ENCODE assay signal across 8 cellular contexts in the genomic region with DNA sequence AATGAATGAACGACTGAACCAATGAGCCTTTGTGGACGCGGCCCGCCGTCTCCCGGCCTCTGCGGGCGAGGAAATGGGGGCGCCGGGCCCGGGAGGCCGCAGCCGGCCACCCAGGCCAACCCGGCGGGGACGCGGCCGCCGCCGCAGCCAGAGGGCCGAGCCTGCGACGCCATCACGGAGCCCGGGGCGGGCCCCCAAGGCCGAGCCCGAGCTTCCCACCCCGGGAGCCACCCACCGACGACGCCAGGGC. TPM values are rescaled to one million over a fixed set of nuclear protein-coding genes. Genes with fewer than 3 reads are reported as not detected.
A peak's percentile ranks its signal among the peaks of the same experiment; 100 is the strongest.
DNase-seq lines count a peak whose midpoint lies in the region; ATAC-seq and TF ChIP-seq lines count a peak whose summit lies in the region.

No MANE protein-coding gene starts in this region.

- H3K4me1 ChIP-seq in RWPE2 (ENCODE audit: insufficient read depth, poor library complexity, severe bottlenecking) = peaks cover 2% of the 10 kb centered on the region
- H3K4me1 ChIP-seq in smooth muscle cell (ENCODE audit: low read depth) = peaks cover 7% of the 10 kb centered on the region

- H3K9me3 ChIP-seq in RWPE2 (ENCODE audit: severe bottlenecking) (no peaks in the 10 kb centered on the region), smooth muscle cell (replicated peaks; ENCODE audit: low read depth) (no peaks in the 10 kb centered on the region)

- ATAC-seq in GM19452 (IDR thresholded peaks at IDR 0.05; ENCODE audit: unreplicated experiment) (peak; percentile 23), RWPE2 (ENCODE audit: low read depth) (peak; percentile 11; the same call in 2 of the 3 replicates), HG02840 (IDR thresholded peaks at IDR 0.05; ENCODE audit: low FRiP score, unreplicated experiment) (no peak)

- H3K36me3 ChIP-seq in RWPE2 (ENCODE audit: low read depth) (peaks cover 42% of the 10 kb centered on the region), smooth muscle cell (ENCODE audit: low read depth) (peaks cover 6% of the 10 kb centered on the region)

- H3K4me3 ChIP-seq in RWPE2 (ENCODE audit: severe bottlenecking) (peak overlapping the region; percentile 96), fibroblast of villous mesenchyme (ENCODE audit: low read depth, low read length) (peak overlapping the region; percentile 89), smooth muscle cell (peak overlapping the region; percentile 99)

- H3F3A ChIP-seq in smooth muscle cell (ENCODE audit: low read depth) = peaks cover 10% of the 10 kb centered on the region

- peak overlapping the region; percentile 93 for H3K9ac ChIP-seq in smooth muscle cell (ENCODE audit: low read depth)

- TF ChIP-seq CTCF in RWPE2 (IDR thresholded peaks at IDR 0.05; ENCODE audit: poor library complexity, severe bottlenecking) (no peak), fibroblast of villous mesenchyme (IDR thresholded peaks at IDR 0.05; ENCODE audit: insufficient read depth, low read depth, low read length) (no peak), smooth muscle cell (IDR thresholded peaks at IDR 0.05; ENCODE audit: borderline replicate concordance, insufficient read depth, poor library complexity, severe bottlenecking) (no peak)

- under 1% methylated on average over 10 of the region's 32 CpGs for WGBS in smooth muscle cell (ENCODE audit: low lambda C conversion rate)

- peak overlapping the region; percentile 79 for H2AFZ ChIP-seq in smooth muscle cell (ENCODE audit: low read depth)

- no peaks in the 10 kb centered on the region for H3K27me3 ChIP-seq in RWPE2 (ENCODE audit: insufficient read depth, poor library complexity, severe bottlenecking)
- no peaks in the 10 kb centered on the region for H3K27me3 ChIP-seq in smooth muscle cell (ENCODE audit: low read depth)

- no peak for DNase-seq in RWPE2 (ENCODE audit: low spot score)
- no peak for DNase-seq in fibroblast of villous mesenchyme (ENCODE audit: low read depth)
- DNase-seq in smooth muscle cell (lab: John Stamatoyannopoulos, UW; ENCODE audit: unreplicated experiment) = no peak
- no peak for DNase-seq in iPS-NIHi7 (ENCODE audit: extremely low spot score)
- no peak for DNase-seq in NCI-H1436 treated with DMSO at 0.1 percent for 48 hours (lab: John Stamatoyannopoulos, UW)
- no peak for DNase-seq in stimulated activated CD4-positive, alpha-beta T cell treated with anti-CD3 and anti-CD28 coated beads, Interleukin-4, amount 100 ng/mL, for 1 hour

- peak overlapping the region; percentile 98 for H3K4me2 ChIP-seq in smooth muscle cell

- peaks cover 72% of the 10 kb centered on the region for H3K79me2 ChIP-seq in smooth muscle cell (ENCODE audit: low read depth)

- H3K27ac ChIP-seq in RWPE2 (ENCODE audit: poor library complexity, severe bottlenecking) (peak overlapping the region; percentile 70), smooth muscle cell (ENCODE audit: low read depth) (peak overlapping the region; percentile 75)

- H4K20me1 ChIP-seq in smooth muscle cell (ENCODE audit: low read depth) = peaks cover 37% of the 10 kb centered on the region

RNA-seq across cellular contexts. Expression of a gene that starts 0.2 kb away (rescaled TPM):
- 39.3 and 57.4 TPM in 2 replicates for total RNA-seq in fibroblast of villous mesenchyme
- total RNA-seq in smooth muscle cell = 47.3 and 47.6 TPM in 2 replicates
- 42.2 and 51.7 TPM in 2 replicates for polyA plus RNA-seq in smooth muscle cell

RNA-seq across cellular contexts. Expression of a gene that starts 0.3 kb away (rescaled TPM):
- total RNA-seq in fibroblast of villous mesenchyme = 37.1 and 42.8 TPM in 2 replicates
- total RNA-seq in smooth muscle cell = 14.6 and 27.1 TPM in 2 replicates
- 13.8 and 17.8 TPM in 2 replicates for polyA plus RNA-seq in smooth muscle cell

RNA-seq across cellular contexts. Expression of a gene that starts 30.7 kb away (rescaled TPM):
- total RNA-seq in fibroblast of villous mesenchyme = 5.8 and 9.1 TPM in 2 replicates
- 8.1 and 11.8 TPM in 2 replicates for total RNA-seq in smooth muscle cell
- 14.4 and 18.9 TPM in 2 replicates for polyA plus RNA-seq in smooth muscle cell
